ENCODE assay signal across 9 cellular contexts in genomic region chr17:79834575-79835469, GRCh38. TPM values are rescaled to one million over a fixed set of nuclear protein-coding genes. Genes with fewer than 3 reads are reported as not detected.
DNase-seq lines count a peak whose midpoint lies in the region; ATAC-seq and TF ChIP-seq lines count a peak whose summit lies in the region.
"Had no signal": no experiment of that assay in that cellular context is flagged by ENCODE, and none has a peak within 500 bp of the region (broad histone marks: within the 10 kb centered on the region; RNA-seq: fewer than 3 reads in every experiment).

No MANE protein-coding gene starts in this region.

- in situ Hi-C loops in Panc1 (cut with HindIII; ENCODE audit: low pct_unique_long_range_greater_than_20kb, low sequenced_read_pairs) (no loop called here), gastrocnemius medialis (cut with MboI; ENCODE audit: low sequenced_read_pairs in 4 of 4) (no loop called here)

- TF ChIP-seq POLR2A in gastrocnemius medialis (IDR thresholded peaks at IDR 0.05) = no peak

- POLR2A ChIA-PET in Panc1 (lab: Charles Lee) = interaction anchor here (0.5 to 1.3 kb wide), 3 partner anchors 17 to 444 kb away, joined by 3 to 9 read pairs (median 8); no protein-coding TSS in a partner anchor

- ATAC-seq in Panc1 = no peak
- no peak for ATAC-seq in gastrocnemius medialis
- ATAC-seq in HG02610 (IDR thresholded peaks at IDR 0.05; ENCODE audit: unreplicated experiment) = no peak

- peak; percentile 45 for DNase-seq in NCI-H2196 (lab: John Stamatoyannopoulos, UW; ENCODE audit: unreplicated experiment)
- no peak for DNase-seq in NCI-H2196 treated with DMSO at 0.1 percent for 48 hours (lab: John Stamatoyannopoulos, UW; ENCODE audit: unreplicated experiment)
- no peak for DNase-seq in Panc1 (ENCODE audit: low read depth, low spot score)
- DNase-seq in endothelial cell (ENCODE audit: low spot score) = peak; percentile 69
- DNase-seq in gastrocnemius medialis = no peak
- DNase-seq in KG1 (lab: John Stamatoyannopoulos, UW) = no peak
- DNase-seq in NCI-H2081 (lab: John Stamatoyannopoulos, UW) = no peak

- peak; percentile 99 for TF ChIP-seq CTCF in Panc1 (IDR thresholded peaks at IDR 0.05)
- peak; percentile 99 for TF ChIP-seq CTCF in endothelial cell (IDR thresholded peaks at IDR 0.05; ENCODE audit: unreplicated experiment)
- peak; percentile 14 to 60 (median 47) for TF ChIP-seq CTCF in gastrocnemius medialis (IDR thresholded peaks at IDR 0.05 in 4 of 5, conservative IDR thresholded peaks at IDR 0.05 in 1 of 5)

- H3K27ac Mint-ChIP-seq in endothelial cell (ENCODE audit: unreplicated experiment) = no peak overlapping the region

- intact Hi-C loops in Panc1 (cut with micrococcal nuclease; ENCODE audit: unreplicated experiment) = loop anchor here (1.0 to 10.0 kb wide), 3 partner anchors 25 to 152 kb away; no protein-coding TSS in a partner anchor
- intact Hi-C loops in gastrocnemius medialis (cut with DNase I; ENCODE audit: low total_unique reads) = no loop called here

- H3K27me3 ChIP-seq in Panc1 (ENCODE audit: control insufficient read depth, insufficient read depth, low read length) (no peaks in the 10 kb centered on the region), gastrocnemius medialis (peaks cover 5 to 19% (median 9%) of the 10 kb centered on the region in 3 donors)

- H3K27ac ChIP-seq in Panc1 (ENCODE audit: low read length) (peak overlapping the region; percentile 44; the same call in 1 of the 2 replicates), gastrocnemius medialis (no peak overlapping the region)

- no peaks in the 10 kb centered on the region for H3K9me3 Mint-ChIP-seq in endothelial cell (ENCODE audit: unreplicated experiment)

- H3K9me3 ChIP-seq in Panc1 (ENCODE audit: control insufficient read depth, insufficient read depth, low read depth, low read length) = no peaks in the 10 kb centered on the region
- H3K9me3 ChIP-seq in gastrocnemius medialis = no peaks in the 10 kb centered on the region

- peaks cover 8% of the 10 kb centered on the region for H3K4me1 Mint-ChIP-seq in endothelial cell (ENCODE audit: unreplicated experiment)

- peaks cover 9% of the 10 kb centered on the region for H3K36me3 ChIP-seq in Panc1 (ENCODE audit: control insufficient read depth, insufficient read depth, low read length)
- H3K36me3 ChIP-seq in gastrocnemius medialis = no peaks in the 10 kb centered on the region

- peak overlapping the region; percentile 74 for H3K4me3 Mint-ChIP-seq in endothelial cell (ENCODE audit: unreplicated experiment)

- BruUV-seq in Panc1 (replicated peaks; lab: Mats Ljungman, UMichigan) = no TSS peak

- CTCF ChIA-PET in Panc1 (lab: Charles Lee) = interaction anchor here (0.6 to 1.3 kb wide), 9 partner anchors 23 to 89 kb away, joined by 3 to 7 read pairs (median 4); partner anchors contain the start of gene CBX8

- H3K36me3 Mint-ChIP-seq in endothelial cell (ENCODE audit: low read depth, unreplicated experiment) = peaks cover 4% of the 10 kb centered on the region

- H3K27me3 Mint-ChIP-seq in endothelial cell (ENCODE audit: unreplicated experiment) = peaks cover 40% of the 10 kb centered on the region
- H3K27me3 Mint-ChIP-seq: CD4-positive, alpha-beta memory T cell had no signal

- H3K4me1 ChIP-seq in Panc1 (ENCODE audit: control insufficient read depth, insufficient read depth, low read length) = peaks cover 57% of the 10 kb centered on the region
- H3K4me1 ChIP-seq in gastrocnemius medialis = peaks cover 28 to 39% of the 10 kb centered on the region in 2 donors

- H3K4me3 ChIP-seq in Panc1 (ENCODE audit: low read depth in 2 of 2, low read length in 2 of 2) (no peak overlapping the region), gastrocnemius medialis (no peak overlapping the region)

RNA-seq across cellular contexts. Expression of gene CBX4, which starts 4.4 kb away (rescaled TPM):
- total RNA-seq in Panc1 (2021; ENCODE audit: unreplicated experiment) = 48.6 TPM
- 39.2 TPM for polyA plus RNA-seq in Panc1 (2012; ENCODE audit: insufficient read length)
- total RNA-seq in endothelial cell (ENCODE audit: unreplicated experiment) = 6.8 TPM
- total RNA-seq in gastrocnemius medialis = 1 to 10 TPM; 3.0 to 9.0 (median 5.3) TPM

RNA-seq across cellular contexts. Expression of gene CBX8, which starts 37.9 kb away (rescaled TPM):
- total RNA-seq in Panc1 (2021; ENCODE audit: unreplicated experiment) (15.3 TPM), endothelial cell (ENCODE audit: unreplicated experiment) (3.3 TPM), gastrocnemius medialis (under 1 TPM in 3 of 4 donors, not detected in 1; 0.18 to 0.94 (median 0.49) TPM)
- polyA plus RNA-seq in Panc1 (2012; ENCODE audit: insufficient read length) = 17.3 TPM

RNA-seq across cellular contexts. Expression of gene CBX2, which starts 56.9 kb away (rescaled TPM):
- total RNA-seq in Panc1 (2021; ENCODE audit: unreplicated experiment) (9.0 TPM), endothelial cell (ENCODE audit: unreplicated experiment) (50.0 TPM), gastrocnemius medialis (1 to 10 TPM in 1 of 4 donors, under 1 TPM in 2, not detected in 1; 0.13 to 1.1 (median 0.42) TPM)
- 5.9 TPM for polyA plus RNA-seq in Panc1 (2012; ENCODE audit: insufficient read length)
- polyA plus RNA-seq: CD4-positive, alpha-beta memory T cell had no signal

Comparison
In these comparisons a context has a peak if more than half of its experiments do, and no peak if none do; other contexts are left out.
1. DNase-seq: peak in NCI-H2196 (single experiment) and endothelial cell (single experiment); none in NCI-H2196 treated with DMSO at 0.1 percent for 48 hours (single experiment), Panc1 (single experiment), gastrocnemius medialis (0 of 2), KG1 (single experiment) and NCI-H2081 (0 of 2).
2. CTCF ChIP-seq: peak in every context shown above with its lines; median percentile 99 in Panc1; 99 in endothelial cell; 47 in gastrocnemius medialis.